In the genomic region with DNA sequence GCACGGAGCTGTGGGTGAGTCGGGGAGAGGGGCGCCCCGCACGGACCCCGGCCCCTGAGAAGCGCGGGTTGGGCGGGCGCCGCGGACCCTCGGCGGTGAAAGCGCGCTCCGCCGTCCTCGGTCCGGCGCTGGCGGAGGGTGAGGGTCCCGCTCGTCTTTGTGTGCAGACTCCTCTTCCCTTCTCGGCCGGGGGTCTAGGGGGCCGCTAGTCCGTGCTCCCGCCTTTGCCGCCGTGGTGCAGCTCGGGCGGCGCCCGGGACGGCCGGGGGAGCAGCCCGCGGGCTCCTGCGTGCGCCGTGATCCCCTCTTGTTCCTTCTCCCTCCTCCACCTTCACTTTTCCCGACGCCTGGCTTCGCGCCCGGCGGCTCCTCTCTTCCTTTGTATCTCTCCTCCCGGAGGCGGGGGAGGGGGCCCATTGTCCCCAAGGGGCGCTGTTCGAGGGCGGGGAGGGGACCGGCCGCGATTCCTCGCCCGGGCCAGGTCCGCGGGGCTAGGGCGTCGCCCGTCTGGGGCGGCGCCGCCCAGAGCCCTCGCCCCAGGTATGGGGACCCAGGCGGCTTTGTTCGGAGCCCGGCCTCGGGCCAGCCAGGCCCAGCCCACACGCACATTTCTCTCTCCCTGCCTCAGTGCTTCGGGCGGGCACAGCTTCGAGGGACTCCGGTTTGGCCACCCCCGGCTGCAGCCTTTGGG, we compare ENCODE assay signal across 1 cellular context.
TF ChIP-seq lines count a peak whose summit lies in the region.

No MANE protein-coding gene starts in this region.

TF ChIP-seq in HepG2, 621 proteins besides CTCF, POLR2A, EP300 and RAD21 (continues in another document):
- TF ChIP-seq CHCHD3 (CRISPR knock-in tag; IDR thresholded peaks at IDR 0.05) (no peak), MXI1 (IDR thresholded peaks at IDR 0.05; ENCODE audit: borderline replicate concordance, low read depth, low read length) (no peak), HHEX (CRISPR knock-in tag; IDR thresholded peaks at IDR 0.05) (no peak), RBFOX2 (IDR thresholded peaks at IDR 0.05; ENCODE audit: low read depth, low read length) (peak; percentile 76), MAFG (CRISPR knock-in tag; IDR thresholded peaks at IDR 0.05) (no peak), THAP11 (CRISPR knock-in tag; IDR thresholded peaks at IDR 0.05) (no peak; the same call in 1 of the 2 replicates), NR3C1 (CRISPR knock-in tag; IDR thresholded peaks at IDR 0.05) (no peak), ZNF432 (CRISPR knock-in tag; IDR thresholded peaks at IDR 0.05; ENCODE audit: borderline replicate concordance) (0 out of 2 replicates have a peak, but pooled peaks have one; percentile 9), ZNF160 (CRISPR knock-in tag; IDR thresholded peaks at IDR 0.05) (no peak), TEAD2 (CRISPR knock-in tag; IDR thresholded peaks at IDR 0.05) (no peak), ZNF7 (CRISPR knock-in tag; IDR thresholded peaks at IDR 0.05) (no peak), AGO2 (optimal IDR thresholded peaks at IDR 0.05; ENCODE audit: low read depth, low read length) (peak; percentile 31), GPN1 (CRISPR knock-in tag; IDR thresholded peaks at IDR 0.05; ENCODE audit: borderline replicate concordance) (no peak), NR1H2 (CRISPR knock-in tag; IDR thresholded peaks at IDR 0.05; ENCODE audit: borderline replicate concordance, low read depth) (no peak), ZNF816 (CRISPR knock-in tag; IDR thresholded peaks at IDR 0.05; ENCODE audit: borderline replicate concordance) (no peak), POGZ (CRISPR knock-in tag; IDR thresholded peaks at IDR 0.05) (no peak), FOXK2 (IDR thresholded peaks at IDR 0.05) (no peak), FOXK1 (CRISPR knock-in tag; IDR thresholded peaks at IDR 0.05; ENCODE audit: borderline replicate concordance, low read depth) (no peak), HDAC2 (CRISPR knock-in tag; IDR thresholded peaks at IDR 0.05) (no peak), NAIF1 (CRISPR knock-in tag; IDR thresholded peaks at IDR 0.05; ENCODE audit: borderline replicate concordance) (no peak), CHD4 (IDR thresholded peaks at IDR 0.05; ENCODE audit: borderline replicate concordance, low read length) (no peak), MYC (CRISPR knock-in tag; IDR thresholded peaks at IDR 0.05; ENCODE audit: borderline replicate concordance) (no peak), SMC3 (IDR thresholded peaks at IDR 0.05; ENCODE audit: low read length) (no peak), ZNF33A (CRISPR knock-in tag; IDR thresholded peaks at IDR 0.05; ENCODE audit: borderline replicate concordance) (no peak), ZNF431 (CRISPR knock-in tag; IDR thresholded peaks at IDR 0.05; ENCODE audit: borderline replicate concordance, low read depth) (no peak)
- TF ChIP-seq, protein P1, sequence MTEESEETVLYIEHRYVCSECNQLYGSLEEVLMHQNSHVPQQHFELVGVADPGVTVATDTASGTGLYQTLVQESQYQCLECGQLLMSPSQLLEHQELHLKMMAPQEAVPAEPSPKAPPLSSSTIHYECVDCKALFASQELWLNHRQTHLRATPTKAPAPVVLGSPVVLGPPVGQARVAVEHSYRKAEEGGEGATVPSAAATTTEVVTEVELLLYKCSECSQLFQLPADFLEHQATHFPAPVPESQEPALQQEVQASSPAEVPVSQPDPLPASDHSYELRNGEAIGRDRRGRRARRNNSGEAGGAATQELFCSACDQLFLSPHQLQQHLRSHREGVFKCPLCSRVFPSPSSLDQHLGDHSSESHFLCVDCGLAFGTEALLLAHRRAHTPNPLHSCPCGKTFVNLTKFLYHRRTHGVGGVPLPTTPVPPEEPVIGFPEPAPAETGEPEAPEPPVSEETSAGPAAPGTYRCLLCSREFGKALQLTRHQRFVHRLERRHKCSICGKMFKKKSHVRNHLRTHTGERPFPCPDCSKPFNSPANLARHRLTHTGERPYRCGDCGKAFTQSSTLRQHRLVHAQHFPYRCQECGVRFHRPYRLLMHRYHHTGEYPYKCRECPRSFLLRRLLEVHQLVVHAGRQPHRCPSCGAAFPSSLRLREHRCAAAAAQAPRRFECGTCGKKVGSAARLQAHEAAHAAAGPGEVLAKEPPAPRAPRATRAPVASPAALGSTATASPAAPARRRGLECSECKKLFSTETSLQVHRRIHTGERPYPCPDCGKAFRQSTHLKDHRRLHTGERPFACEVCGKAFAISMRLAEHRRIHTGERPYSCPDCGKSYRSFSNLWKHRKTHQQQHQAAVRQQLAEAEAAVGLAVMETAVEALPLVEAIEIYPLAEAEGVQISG (CRISPR knock-in tag; IDR thresholded peaks at IDR 0.05): no peak
- TF ChIP-seq, protein P2, sequence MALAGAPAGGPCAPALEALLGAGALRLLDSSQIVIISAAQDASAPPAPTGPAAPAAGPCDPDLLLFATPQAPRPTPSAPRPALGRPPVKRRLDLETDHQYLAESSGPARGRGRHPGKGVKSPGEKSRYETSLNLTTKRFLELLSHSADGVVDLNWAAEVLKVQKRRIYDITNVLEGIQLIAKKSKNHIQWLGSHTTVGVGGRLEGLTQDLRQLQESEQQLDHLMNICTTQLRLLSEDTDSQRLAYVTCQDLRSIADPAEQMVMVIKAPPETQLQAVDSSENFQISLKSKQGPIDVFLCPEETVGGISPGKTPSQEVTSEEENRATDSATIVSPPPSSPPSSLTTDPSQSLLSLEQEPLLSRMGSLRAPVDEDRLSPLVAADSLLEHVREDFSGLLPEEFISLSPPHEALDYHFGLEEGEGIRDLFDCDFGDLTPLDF (CRISPR knock-in tag; IDR thresholded peaks at IDR 0.05): no peak
- TF ChIP-seq, protein P3, sequence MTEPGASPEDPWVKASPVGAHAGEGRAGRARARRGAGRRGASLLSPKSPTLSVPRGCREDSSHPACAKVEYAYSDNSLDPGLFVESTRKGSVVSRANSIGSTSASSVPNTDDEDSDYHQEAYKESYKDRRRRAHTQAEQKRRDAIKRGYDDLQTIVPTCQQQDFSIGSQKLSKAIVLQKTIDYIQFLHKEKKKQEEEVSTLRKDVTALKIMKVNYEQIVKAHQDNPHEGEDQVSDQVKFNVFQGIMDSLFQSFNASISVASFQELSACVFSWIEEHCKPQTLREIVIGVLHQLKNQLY (CRISPR knock-in tag; IDR thresholded peaks at IDR 0.05): no peak
- TF ChIP-seq, protein P4, sequence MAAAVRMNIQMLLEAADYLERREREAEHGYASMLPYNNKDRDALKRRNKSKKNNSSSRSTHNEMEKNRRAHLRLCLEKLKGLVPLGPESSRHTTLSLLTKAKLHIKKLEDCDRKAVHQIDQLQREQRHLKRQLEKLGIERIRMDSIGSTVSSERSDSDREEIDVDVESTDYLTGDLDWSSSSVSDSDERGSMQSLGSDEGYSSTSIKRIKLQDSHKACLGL (CRISPR knock-in tag; IDR thresholded peaks at IDR 0.05): peak; percentile 32; the same call in 1 of the 2 replicates
- TF ChIP-seq, protein P5, sequence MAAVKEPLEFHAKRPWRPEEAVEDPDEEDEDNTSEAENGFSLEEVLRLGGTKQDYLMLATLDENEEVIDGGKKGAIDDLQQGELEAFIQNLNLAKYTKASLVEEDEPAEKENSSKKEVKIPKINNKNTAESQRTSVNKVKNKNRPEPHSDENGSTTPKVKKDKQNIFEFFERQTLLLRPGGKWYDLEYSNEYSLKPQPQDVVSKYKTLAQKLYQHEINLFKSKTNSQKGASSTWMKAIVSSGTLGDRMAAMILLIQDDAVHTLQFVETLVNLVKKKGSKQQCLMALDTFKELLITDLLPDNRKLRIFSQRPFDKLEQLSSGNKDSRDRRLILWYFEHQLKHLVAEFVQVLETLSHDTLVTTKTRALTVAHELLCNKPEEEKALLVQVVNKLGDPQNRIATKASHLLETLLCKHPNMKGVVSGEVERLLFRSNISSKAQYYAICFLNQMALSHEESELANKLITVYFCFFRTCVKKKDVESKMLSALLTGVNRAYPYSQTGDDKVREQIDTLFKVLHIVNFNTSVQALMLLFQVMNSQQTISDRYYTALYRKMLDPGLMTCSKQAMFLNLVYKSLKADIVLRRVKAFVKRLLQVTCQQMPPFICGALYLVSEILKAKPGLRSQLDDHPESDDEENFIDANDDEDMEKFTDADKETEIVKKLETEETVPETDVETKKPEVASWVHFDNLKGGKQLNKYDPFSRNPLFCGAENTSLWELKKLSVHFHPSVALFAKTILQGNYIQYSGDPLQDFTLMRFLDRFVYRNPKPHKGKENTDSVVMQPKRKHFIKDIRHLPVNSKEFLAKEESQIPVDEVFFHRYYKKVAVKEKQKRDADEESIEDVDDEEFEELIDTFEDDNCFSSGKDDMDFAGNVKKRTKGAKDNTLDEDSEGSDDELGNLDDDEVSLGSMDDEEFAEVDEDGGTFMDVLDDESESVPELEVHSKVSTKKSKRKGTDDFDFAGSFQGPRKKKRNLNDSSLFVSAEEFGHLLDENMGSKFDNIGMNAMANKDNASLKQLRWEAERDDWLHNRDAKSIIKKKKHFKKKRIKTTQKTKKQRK (IDR thresholded peaks at IDR 0.05; ENCODE audit: low read length): no peak
- TF ChIP-seq, protein P6, sequence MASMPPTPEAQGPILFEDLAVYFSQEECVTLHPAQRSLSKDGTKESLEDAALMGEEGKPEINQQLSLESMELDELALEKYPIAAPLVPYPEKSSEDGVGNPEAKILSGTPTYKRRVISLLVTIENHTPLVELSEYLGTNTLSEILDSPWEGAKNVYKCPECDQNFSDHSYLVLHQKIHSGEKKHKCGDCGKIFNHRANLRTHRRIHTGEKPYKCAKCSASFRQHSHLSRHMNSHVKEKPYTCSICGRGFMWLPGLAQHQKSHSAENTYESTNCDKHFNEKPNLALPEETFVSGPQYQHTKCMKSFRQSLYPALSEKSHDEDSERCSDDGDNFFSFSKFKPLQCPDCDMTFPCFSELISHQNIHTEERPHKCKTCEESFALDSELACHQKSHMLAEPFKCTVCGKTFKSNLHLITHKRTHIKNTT (CRISPR knock-in tag; IDR thresholded peaks at IDR 0.05): no peak
- TF ChIP-seq, protein P7, sequence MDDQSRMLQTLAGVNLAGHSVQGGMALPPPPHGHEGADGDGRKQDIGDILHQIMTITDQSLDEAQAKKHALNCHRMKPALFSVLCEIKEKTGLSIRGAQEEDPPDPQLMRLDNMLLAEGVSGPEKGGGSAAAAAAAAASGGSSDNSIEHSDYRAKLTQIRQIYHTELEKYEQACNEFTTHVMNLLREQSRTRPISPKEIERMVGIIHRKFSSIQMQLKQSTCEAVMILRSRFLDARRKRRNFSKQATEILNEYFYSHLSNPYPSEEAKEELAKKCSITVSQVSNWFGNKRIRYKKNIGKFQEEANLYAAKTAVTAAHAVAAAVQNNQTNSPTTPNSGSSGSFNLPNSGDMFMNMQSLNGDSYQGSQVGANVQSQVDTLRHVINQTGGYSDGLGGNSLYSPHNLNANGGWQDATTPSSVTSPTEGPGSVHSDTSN (CRISPR knock-in tag; IDR thresholded peaks at IDR 0.05; ENCODE audit: borderline replicate concordance): no peak
- TF ChIP-seq, protein P8, sequence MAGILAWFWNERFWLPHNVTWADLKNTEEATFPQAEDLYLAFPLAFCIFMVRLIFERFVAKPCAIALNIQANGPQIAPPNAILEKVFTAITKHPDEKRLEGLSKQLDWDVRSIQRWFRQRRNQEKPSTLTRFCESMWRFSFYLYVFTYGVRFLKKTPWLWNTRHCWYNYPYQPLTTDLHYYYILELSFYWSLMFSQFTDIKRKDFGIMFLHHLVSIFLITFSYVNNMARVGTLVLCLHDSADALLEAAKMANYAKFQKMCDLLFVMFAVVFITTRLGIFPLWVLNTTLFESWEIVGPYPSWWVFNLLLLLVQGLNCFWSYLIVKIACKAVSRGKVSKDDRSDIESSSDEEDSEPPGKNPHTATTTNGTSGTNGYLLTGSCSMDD (CRISPR knock-in tag; IDR thresholded peaks at IDR 0.05): no peak
- TF ChIP-seq, protein P9, sequence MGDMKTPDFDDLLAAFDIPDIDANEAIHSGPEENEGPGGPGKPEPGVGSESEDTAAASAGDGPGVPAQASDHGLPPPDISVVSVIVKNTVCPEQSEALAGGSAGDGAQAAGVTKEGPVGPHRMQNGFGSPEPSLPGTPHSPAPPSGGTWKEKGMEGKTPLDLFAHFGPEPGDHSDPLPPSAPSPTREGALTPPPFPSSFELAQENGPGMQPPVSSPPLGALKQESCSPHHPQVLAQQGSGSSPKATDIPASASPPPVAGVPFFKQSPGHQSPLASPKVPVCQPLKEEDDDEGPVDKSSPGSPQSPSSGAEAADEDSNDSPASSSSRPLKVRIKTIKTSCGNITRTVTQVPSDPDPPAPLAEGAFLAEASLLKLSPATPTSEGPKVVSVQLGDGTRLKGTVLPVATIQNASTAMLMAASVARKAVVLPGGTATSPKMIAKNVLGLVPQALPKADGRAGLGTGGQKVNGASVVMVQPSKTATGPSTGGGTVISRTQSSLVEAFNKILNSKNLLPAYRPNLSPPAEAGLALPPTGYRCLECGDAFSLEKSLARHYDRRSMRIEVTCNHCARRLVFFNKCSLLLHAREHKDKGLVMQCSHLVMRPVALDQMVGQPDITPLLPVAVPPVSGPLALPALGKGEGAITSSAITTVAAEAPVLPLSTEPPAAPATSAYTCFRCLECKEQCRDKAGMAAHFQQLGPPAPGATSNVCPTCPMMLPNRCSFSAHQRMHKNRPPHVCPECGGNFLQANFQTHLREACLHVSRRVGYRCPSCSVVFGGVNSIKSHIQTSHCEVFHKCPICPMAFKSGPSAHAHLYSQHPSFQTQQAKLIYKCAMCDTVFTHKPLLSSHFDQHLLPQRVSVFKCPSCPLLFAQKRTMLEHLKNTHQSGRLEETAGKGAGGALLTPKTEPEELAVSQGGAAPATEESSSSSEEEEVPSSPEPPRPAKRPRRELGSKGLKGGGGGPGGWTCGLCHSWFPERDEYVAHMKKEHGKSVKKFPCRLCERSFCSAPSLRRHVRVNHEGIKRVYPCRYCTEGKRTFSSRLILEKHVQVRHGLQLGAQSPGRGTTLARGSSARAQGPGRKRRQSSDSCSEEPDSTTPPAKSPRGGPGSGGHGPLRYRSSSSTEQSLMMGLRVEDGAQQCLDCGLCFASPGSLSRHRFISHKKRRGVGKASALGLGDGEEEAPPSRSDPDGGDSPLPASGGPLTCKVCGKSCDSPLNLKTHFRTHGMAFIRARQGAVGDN (CRISPR knock-in tag; IDR thresholded peaks at IDR 0.05): peak; percentile 42
- TF ChIP-seq, protein P10, sequence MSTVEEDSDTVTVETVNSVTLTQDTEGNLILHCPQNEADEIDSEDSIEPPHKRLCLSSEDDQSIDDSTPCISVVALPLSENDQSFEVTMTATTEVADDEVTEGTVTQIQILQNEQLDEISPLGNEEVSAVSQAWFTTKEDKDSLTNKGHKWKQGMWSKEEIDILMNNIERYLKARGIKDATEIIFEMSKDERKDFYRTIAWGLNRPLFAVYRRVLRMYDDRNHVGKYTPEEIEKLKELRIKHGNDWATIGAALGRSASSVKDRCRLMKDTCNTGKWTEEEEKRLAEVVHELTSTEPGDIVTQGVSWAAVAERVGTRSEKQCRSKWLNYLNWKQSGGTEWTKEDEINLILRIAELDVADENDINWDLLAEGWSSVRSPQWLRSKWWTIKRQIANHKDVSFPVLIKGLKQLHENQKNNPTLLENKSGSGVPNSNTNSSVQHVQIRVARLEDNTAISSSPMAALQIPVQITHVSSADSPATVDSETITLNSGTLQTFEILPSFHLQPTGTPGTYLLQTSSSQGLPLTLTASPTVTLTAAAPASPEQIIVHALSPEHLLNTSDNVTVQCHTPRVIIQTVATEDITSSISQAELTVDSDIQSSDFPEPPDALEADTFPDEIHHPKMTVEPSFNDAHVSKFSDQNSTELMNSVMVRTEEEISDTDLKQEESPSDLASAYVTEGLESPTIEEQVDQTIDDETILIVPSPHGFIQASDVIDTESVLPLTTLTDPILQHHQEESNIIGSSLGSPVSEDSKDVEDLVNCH (CRISPR knock-in tag; IDR thresholded peaks at IDR 0.05): 0 out of 2 replicates have a peak, but pooled peaks have one; percentile 58
